In the genomic region with DNA sequence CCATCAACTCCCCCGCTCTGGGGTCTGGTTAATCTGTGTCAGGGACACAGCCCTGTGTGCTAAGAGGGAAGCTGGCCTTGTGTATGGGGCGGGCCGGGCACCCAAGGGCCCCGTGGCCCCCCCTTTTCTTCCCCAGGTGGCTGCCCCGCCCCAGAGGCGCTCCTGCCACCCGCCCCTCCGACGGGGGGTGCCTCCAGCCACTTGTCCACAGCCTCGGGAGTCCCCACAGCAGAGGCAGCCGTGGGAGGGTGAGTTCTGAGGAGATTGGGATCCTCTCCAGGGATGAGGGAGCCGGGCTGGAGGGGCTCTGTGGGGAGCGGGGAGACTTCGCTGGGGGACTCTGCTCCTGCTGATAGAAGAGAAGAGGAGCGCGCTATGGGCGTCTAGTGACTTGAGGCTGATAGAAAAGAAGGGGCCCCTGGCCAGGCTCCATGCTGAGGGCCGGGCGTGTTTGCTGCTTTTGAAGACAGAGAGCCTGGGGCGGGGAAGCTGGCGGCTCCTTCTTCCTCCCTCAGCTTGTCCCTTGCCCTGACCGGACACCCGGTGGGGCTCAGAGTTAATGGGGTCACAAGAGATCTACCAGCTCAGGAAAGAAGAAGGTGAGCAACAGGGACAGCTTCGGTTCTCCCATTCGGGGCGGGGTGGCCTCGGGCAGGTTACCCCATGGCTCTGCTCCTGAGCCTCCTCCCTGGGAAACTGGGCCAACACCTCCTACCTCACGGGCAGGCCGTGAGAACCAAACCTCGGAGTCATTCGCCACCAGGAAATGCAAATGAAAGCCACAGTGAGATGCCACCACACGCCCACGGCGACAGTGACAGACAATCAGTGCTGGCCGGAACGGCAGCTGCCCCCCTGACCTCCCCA, we compare ENCODE assay signal across 1 cellular context.
TF ChIP-seq lines count a peak whose summit lies in the region.

No MANE protein-coding gene starts in this region.

TF ChIP-seq in GM12878, 131 proteins besides CTCF, POLR2A, EP300 and RAD21 (continued from another document):
- TF ChIP-seq POLR2AphosphoS2 (IDR thresholded peaks at IDR 0.05; ENCODE audit: low read depth, low read length) = no peak
- no peak for TF ChIP-seq EZH2 (IDR thresholded peaks at IDR 0.05; ENCODE audit: borderline replicate concordance, control insufficient read depth, low read depth, low read length)
- no peak for TF ChIP-seq PAX8 (IDR thresholded peaks at IDR 0.05)
- TF ChIP-seq JUNB (IDR thresholded peaks at IDR 0.05) = no peak
- no peak for TF ChIP-seq RCOR1 (conservative IDR thresholded peaks at IDR 0.05; ENCODE audit: low read depth, low read length)
- no peak for TF ChIP-seq ZNF622 (IDR thresholded peaks at IDR 0.05)
- TF ChIP-seq FOS (IDR thresholded peaks at IDR 0.05; ENCODE audit: borderline replicate concordance, extremely low read depth, insufficient read length) = no peak
- TF ChIP-seq EED (IDR thresholded peaks at IDR 0.05; ENCODE audit: low read depth) = no peak
- no peak for TF ChIP-seq ASH2L (IDR thresholded peaks at IDR 0.05; ENCODE audit: borderline replicate concordance, low read depth)
- no peak for TF ChIP-seq SMAD5 (IDR thresholded peaks at IDR 0.05; ENCODE audit: low read depth)
- no peak for TF ChIP-seq E4F1 (IDR thresholded peaks at IDR 0.05; ENCODE audit: borderline replicate concordance, partially characterized antibody)
- no peak for TF ChIP-seq NRF1 (conservative IDR thresholded peaks at IDR 0.05; ENCODE audit: low read depth, low read length)
- TF ChIP-seq STAT3 (IDR thresholded peaks at IDR 0.05; ENCODE audit: low read depth, low read length) = no peak
- no peak for TF ChIP-seq SMAD1 (IDR thresholded peaks at IDR 0.05; ENCODE audit: low read depth, partially characterized antibody)
- peak; percentile 19; the same call in 1 of the 2 replicates for TF ChIP-seq YY1 (IDR thresholded peaks at IDR 0.05; ENCODE audit: low read depth, low read length)
- TF ChIP-seq, protein P1, sequence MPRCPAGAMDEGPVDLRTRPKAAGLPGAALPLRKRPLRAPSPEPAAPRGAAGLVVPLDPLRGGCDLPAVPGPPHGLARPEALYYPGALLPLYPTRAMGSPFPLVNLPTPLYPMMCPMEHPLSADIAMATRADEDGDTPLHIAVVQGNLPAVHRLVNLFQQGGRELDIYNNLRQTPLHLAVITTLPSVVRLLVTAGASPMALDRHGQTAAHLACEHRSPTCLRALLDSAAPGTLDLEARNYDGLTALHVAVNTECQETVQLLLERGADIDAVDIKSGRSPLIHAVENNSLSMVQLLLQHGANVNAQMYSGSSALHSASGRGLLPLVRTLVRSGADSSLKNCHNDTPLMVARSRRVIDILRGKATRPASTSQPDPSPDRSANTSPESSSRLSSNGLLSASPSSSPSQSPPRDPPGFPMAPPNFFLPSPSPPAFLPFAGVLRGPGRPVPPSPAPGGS (IDR thresholded peaks at IDR 0.05; ENCODE audit: borderline replicate concordance, insufficient read depth, low read depth, low read length, poor library complexity, severe bottlenecking) = no peak
- peak; percentile 27; the same call in 1 of the 2 replicates for TF ChIP-seq MTA2 (IDR thresholded peaks at IDR 0.05; ENCODE audit: low read depth)
- peak in 1 of 2 experiments; percentile 37; a peak in 2 of 4 replicates for TF ChIP-seq IKZF2 (IDR thresholded peaks at IDR 0.05)
- TF ChIP-seq BCL11A (IDR thresholded peaks at IDR 0.05; ENCODE audit: low read depth, low read length) = peak; percentile 47; the same call in 1 of the 2 replicates
- TF ChIP-seq, protein P2, sequence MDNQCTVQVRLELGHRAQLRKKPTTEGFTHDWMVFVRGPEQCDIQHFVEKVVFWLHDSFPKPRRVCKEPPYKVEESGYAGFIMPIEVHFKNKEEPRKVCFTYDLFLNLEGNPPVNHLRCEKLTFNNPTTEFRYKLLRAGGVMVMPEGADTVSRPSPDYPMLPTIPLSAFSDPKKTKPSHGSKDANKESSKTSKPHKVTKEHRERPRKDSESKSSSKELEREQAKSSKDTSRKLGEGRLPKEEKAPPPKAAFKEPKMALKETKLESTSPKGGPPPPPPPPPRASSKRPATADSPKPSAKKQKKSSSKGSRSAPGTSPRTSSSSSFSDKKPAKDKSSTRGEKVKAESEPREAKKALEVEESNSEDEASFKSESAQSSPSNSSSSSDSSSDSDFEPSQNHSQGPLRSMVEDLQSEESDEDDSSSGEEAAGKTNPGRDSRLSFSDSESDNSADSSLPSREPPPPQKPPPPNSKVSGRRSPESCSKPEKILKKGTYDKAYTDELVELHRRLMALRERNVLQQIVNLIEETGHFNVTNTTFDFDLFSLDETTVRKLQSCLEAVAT (IDR thresholded peaks at IDR 0.05) = no peak
- no peak for TF ChIP-seq CHD4 (IDR thresholded peaks at IDR 0.05)
